Comparison of ENCODE assay signal across 1 cellular context in genomic region chr22:22669093-22669492, GRCh38.
A peak's percentile ranks its signal among the peaks of the same experiment; 100 is the strongest.
TF ChIP-seq lines count a peak whose summit lies in the region.

No MANE protein-coding gene starts in this region.

TF ChIP-seq in K562, 482 proteins besides CTCF, POLR2A, EP300 and RAD21 (continued from another document):
- TF ChIP-seq AFF4 (CRISPR knock-in tag; IDR thresholded peaks at IDR 0.05) = no peak
- peak; percentile 4; the same call in 1 of the 2 replicates for TF ChIP-seq PBX2 (CRISPR knock-in tag; IDR thresholded peaks at IDR 0.05; ENCODE audit: low read depth)
- no peak for TF ChIP-seq PBX2 (tag; conservative IDR thresholded peaks at IDR 0.05; ENCODE audit: low read depth)
TF ChIP-seq in K562: peak in this region for 3.
